In the genomic region with DNA sequence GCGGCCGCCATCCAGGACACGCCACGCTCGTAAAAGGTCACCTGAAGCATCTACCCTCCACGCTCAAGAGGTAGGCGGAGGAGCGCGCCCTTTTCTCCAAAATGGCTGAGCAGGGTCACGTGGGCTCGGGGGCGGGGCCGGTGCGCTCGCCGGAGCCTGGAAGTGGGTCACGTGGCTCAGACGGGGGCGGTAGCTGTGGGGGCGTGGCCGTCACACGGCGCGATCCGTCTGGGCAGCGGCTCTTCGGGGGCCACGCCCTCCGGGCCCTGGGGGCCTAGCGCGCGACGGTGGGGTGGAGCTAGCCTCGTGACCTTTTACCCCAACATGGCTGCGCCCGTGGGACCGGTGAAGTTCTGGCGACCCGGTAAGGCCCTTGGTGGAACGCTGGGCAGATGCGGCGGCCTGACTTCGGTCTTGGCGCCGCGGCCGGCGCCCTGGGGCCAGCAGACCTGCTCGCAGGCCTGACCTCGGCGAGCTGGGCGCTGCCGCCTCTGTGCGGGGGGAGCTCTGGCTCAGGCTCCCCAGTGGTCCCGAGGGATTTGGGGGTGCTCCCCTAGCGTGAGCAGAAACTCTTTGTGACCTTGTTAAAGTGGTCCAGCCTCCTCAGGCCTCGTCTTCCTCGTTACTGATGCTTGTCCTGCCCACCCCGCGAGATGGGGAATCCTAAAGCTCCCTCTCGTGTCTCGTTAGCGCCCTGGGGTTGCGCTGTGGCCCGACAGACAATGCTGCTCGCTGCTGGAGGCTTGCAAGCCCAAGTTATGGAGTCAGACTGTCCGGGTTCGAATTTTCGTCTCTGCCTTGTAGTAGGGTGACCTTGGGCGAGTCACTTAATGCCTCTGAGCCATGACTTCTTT, we compare ENCODE assay signal across 8 cellular contexts. TPM values are rescaled to one million over a fixed set of nuclear protein-coding genes. Genes with fewer than 3 reads are reported as not detected.
DNase-seq lines count a peak whose midpoint lies in the region; ATAC-seq and TF ChIP-seq lines count a peak whose summit lies in the region.

TSS of gene DHX35 (plus strand) at position 301 of the 854 bp plus-strand sequence. CDS start at position 325, 24 bp downstream.

- H3K36me3 Mint-ChIP-seq in GM23338 (ENCODE audit: low read depth) (peaks cover 4% of the 10 kb centered on the region; the same call in 2 of the 3 replicates), natural killer cell (no peaks in the 10 kb centered on the region)
- peaks cover 11% of the 10 kb centered on the region for H3K36me3 Mint-ChIP-seq in activated T-helper 17 cell treated with anti-CD3 and anti-CD28 coated beads, Interleukin-2, amount 50 U/mL, for 72 hours (ENCODE audit: low read depth)

- H2AFZ ChIP-seq in GM23338, result peak within 1 kb of the TSS; percentile 44

- H3K4me3 ChIP-seq in GM23338 (peak within 1 kb of the TSS; percentile 67), fibroblast of mammary gland (ENCODE audit: control insufficient read depth, low read depth, low read length) (peak within 1 kb of the TSS; percentile 88)

- H4K20me1 ChIP-seq in GM23338 (replicated peaks; ENCODE audit: insufficient read depth), result peaks cover 3% of the 10 kb centered on the region; the same call in 1 of the 2 replicates

- H3K4me1 ChIP-seq in GM23338 (ENCODE audit: insufficient read depth), result peaks cover 10% of the 10 kb centered on the region

- ATAC-seq in GM23338 (peak; percentile 97), natural killer cell (peak; percentile 99 to 100 (median 99))
- ATAC-seq in activated T-helper 17 cell treated with anti-CD3 and anti-CD28 coated beads, Interleukin-2, amount 50 U/mL, for 72 hours (replicated peaks), result peak; percentile 99

- H3K79me2 ChIP-seq in GM23338 (replicated peaks; ENCODE audit: insufficient read depth), result peaks cover 49% of the 10 kb centered on the region

- intact Hi-C loops in natural killer cell (cut with micrococcal nuclease), result loop anchor here (1.0 kb wide), 3 partner anchors 36 to 316 kb away; partner anchors contain the start of genes ACTR5 and FAM83D

- H3K27ac Mint-ChIP-seq in GM23338 (peak within 1 kb of the TSS; percentile 99), natural killer cell (peak within 1 kb of the TSS; percentile 94 to 97)
- peak within 1 kb of the TSS; percentile 93 for H3K27ac Mint-ChIP-seq in activated T-helper 17 cell treated with anti-CD3 and anti-CD28 coated beads, Interleukin-2, amount 50 U/mL, for 72 hours

- peak within 1 kb of the TSS; percentile 94 for H3K27ac ChIP-seq in GM23338 (ENCODE audit: low read depth)

- no peaks in the 10 kb centered on the region for H3K36me3 ChIP-seq in GM23338 (ENCODE audit: insufficient read depth)

- H3K9me3 Mint-ChIP-seq in GM23338 (no peaks in the 10 kb centered on the region; the same call in 2 of the 3 replicates), natural killer cell (no peaks in the 10 kb centered on the region)
- no peaks in the 10 kb centered on the region for H3K9me3 Mint-ChIP-seq in activated T-helper 17 cell treated with anti-CD3 and anti-CD28 coated beads, Interleukin-2, amount 50 U/mL, for 72 hours

- DNase-seq in EL (peak; percentile 96), GM23338 (ENCODE audit: low spot score) (peak; percentile 98), LHCN-M2 (ENCODE audit: low read depth) (peak; percentile 96), RPMI8226 (peak; percentile 99), fibroblast of mammary gland (ENCODE audit: low read depth) (peak; percentile 94), natural killer cell (peak; percentile 99)
- DNase-seq in stimulated activated naive CD4-positive, alpha-beta T cell treated with Interleukin-2 at 50 U/mL for 16 hours (lab: John Stamatoyannopoulos, UW), result peak; percentile 99

- peak within 1 kb of the TSS; percentile 99 for H3K4me3 Mint-ChIP-seq in GM23338
- peak within 1 kb of the TSS; percentile 93 for H3K4me3 Mint-ChIP-seq in activated T-helper 17 cell treated with anti-CD3 and anti-CD28 coated beads, Interleukin-2, amount 50 U/mL, for 72 hours
- peak within 1 kb of the TSS; percentile 96 for H3K4me3 Mint-ChIP-seq in natural killer cell

- no peaks in the 10 kb centered on the region for H3K27me3 ChIP-seq in GM23338 (ENCODE audit: insufficient read depth)

- TF ChIP-seq CTCF in GM23338 (conservative IDR thresholded peaks at IDR 0.05; ENCODE audit: low read depth in 2 of 2), result peak in 1 of 2 experiments; percentile 32; a peak in 2 of 4 replicates
- TF ChIP-seq CTCF in fibroblast of mammary gland (conservative IDR thresholded peaks at IDR 0.05; ENCODE audit: control insufficient read depth, insufficient read depth, low read depth, low read length), result peak; percentile 40
- TF ChIP-seq CTCF in natural killer cell (IDR thresholded peaks at IDR 0.05), result no peak

- H3K9me2 ChIP-seq in GM23338 (ENCODE audit: insufficient read depth), result no peaks in the 10 kb centered on the region

- H3F3A ChIP-seq in GM23338 (replicated peaks; ENCODE audit: low read depth), result no peaks in the 10 kb centered on the region

- peaks cover 14% of the 10 kb centered on the region for H3K4me1 Mint-ChIP-seq in GM23338
- H3K4me1 Mint-ChIP-seq in activated T-helper 17 cell treated with anti-CD3 and anti-CD28 coated beads, Interleukin-2, amount 50 U/mL, for 72 hours, result peaks cover 11% of the 10 kb centered on the region
- H3K4me1 Mint-ChIP-seq in natural killer cell, result peaks cover 18 to 19% of the 10 kb centered on the region in 2 donors

- H3K27me3 Mint-ChIP-seq in GM23338 (ENCODE audit: insufficient read depth, low read depth, poor library complexity) (peaks cover 6% of the 10 kb centered on the region), natural killer cell (ENCODE audit: low read depth in 2 of 2) (no peaks in the 10 kb centered on the region)
- no peaks in the 10 kb centered on the region for H3K27me3 Mint-ChIP-seq in activated T-helper 17 cell treated with anti-CD3 and anti-CD28 coated beads, Interleukin-2, amount 50 U/mL, for 72 hours

- H3K4me2 ChIP-seq in GM23338, result peak within 1 kb of the TSS; percentile 82

TF ChIP-seq in GM23338, 12 proteins besides CTCF, POLR2A, EP300 and RAD21:
- TF ChIP-seq POLR2AphosphoS5 (IDR thresholded peaks at IDR 0.05; ENCODE audit: low read depth) (peak; percentile 95), CREB1 (CRISPR knock-in tag; IDR thresholded peaks at IDR 0.05; ENCODE audit: low read depth) (peak; percentile 60), EZH2phosphoT487 (IDR thresholded peaks at IDR 0.05; ENCODE audit: unreplicated experiment) (no peak), JUNB (IDR thresholded peaks at IDR 0.05; ENCODE audit: unreplicated experiment) (no peak)

RNA-seq across cellular contexts. Expression of gene DHX35, which starts in this region (rescaled TPM):
- 20.1 and 25.9 TPM in 2 replicates for total RNA-seq in GM23338 (2014; rRNA removed; shearing (Covaris generic))
- polyA plus RNA-seq in GM23338 (2016; fragmentation: Nextera tagmentation; extraction: Ambion mirVana), result 8.3 TPM in 2 replicates
- total RNA-seq in LHCN-M2 (2014; rRNA removed) (6.8 and 10.9 TPM in 2 replicates), natural killer cell (10 to 100 TPM in 2 of 3 donors, 1 to 10 TPM in 1; 8.8 to 11.4 (median 10.2) TPM)
- polyA plus RNA-seq in LHCN-M2 (2012), result 3.9 TPM
- total RNA-seq in activated T-helper 17 cell treated with anti-CD3 and anti-CD28 coated beads, Interleukin-2, amount 50 U/mL, for 72 hours, result 10 to 100 TPM in 1 of 2 donors, 1 to 10 TPM in 1; 6.0 to 13.4 TPM

Comparison
In these comparisons a context has a peak if more than half of its experiments do, and no peak if none do; other contexts are left out.
1. Peak in every context shown above with its lines: DNase-seq, ATAC-seq, H3K4me3 ChIP-seq and H3K27ac ChIP-seq.